1 cellular context compared by ENCODE assay signal in genomic region chr19:11410682-11411081, GRCh38.
TF ChIP-seq lines count a peak whose summit lies in the region.

No MANE protein-coding gene starts in this region.

TF ChIP-seq in K562, 482 proteins besides CTCF, POLR2A, EP300 and RAD21:
- TF ChIP-seq FOSL1 (tag; conservative IDR thresholded peaks at IDR 0.05) (0 out of 2 replicates have a peak, but pooled peaks have one; percentile 31), ADNP (tag; IDR thresholded peaks at IDR 0.05) (peak; percentile 42; the same call in 1 of the 2 replicates), ZKSCAN8 (CRISPR knock-in tag; IDR thresholded peaks at IDR 0.05) (no peak), CREB3L1 (IDR thresholded peaks at IDR 0.05; ENCODE audit: borderline replicate concordance, low read depth) (no peak), ATF3 (IDR thresholded peaks at IDR 0.05) (peak; percentile 47), ATF3 (CRISPR knock-in tag; conservative IDR thresholded peaks at IDR 0.05) (no peak), RBM15 (IDR thresholded peaks at IDR 0.05; ENCODE audit: insufficient read depth, low read length) (no peak), MCM7 (IDR thresholded peaks at IDR 0.05) (no peak), CREB1 (IDR thresholded peaks at IDR 0.05) (no peak), CREB1 (CRISPR knock-in tag; IDR thresholded peaks at IDR 0.05) (no peak)
